1 cellular context compared by ENCODE assay signal in genomic region chr19:51548891-51549305, GRCh38.
A peak's percentile ranks its signal among the peaks of the same experiment; 100 is the strongest.
TF ChIP-seq lines count a peak whose summit lies in the region.

No MANE protein-coding gene starts in this region.

TF ChIP-seq in K562, 482 proteins besides CTCF, POLR2A, EP300 and RAD21 (continues in another document):
- TF ChIP-seq SMC3 (conservative IDR thresholded peaks at IDR 0.05; ENCODE audit: insufficient read depth, low read depth, low read length) (no peak), ZNF583 (CRISPR knock-in tag; IDR thresholded peaks at IDR 0.05) (peak; percentile 64), TCF7L2 (IDR thresholded peaks at IDR 0.05; ENCODE audit: low read depth, low read length) (no peak), ZBTB17 (CRISPR knock-in tag; IDR thresholded peaks at IDR 0.05) (peak; percentile 24; the same call in 1 of the 2 replicates), KLF1 (tag; IDR thresholded peaks at IDR 0.05) (no peak), ATF4 (CRISPR knock-in tag; IDR thresholded peaks at IDR 0.05) (0 out of 2 replicates have a peak, but pooled peaks have one; percentile 53), NR4A1 (CRISPR knock-in tag; IDR thresholded peaks at IDR 0.05) (peak; percentile 90; the same call in 1 of the 2 replicates), NR4A1 (tag; IDR thresholded peaks at IDR 0.05) (0 out of 2 replicates have a peak, but pooled peaks have one; percentile 21), DMBX1 (CRISPR knock-in tag; IDR thresholded peaks at IDR 0.05; ENCODE audit: borderline replicate concordance) (peak; percentile 45; the same call in 1 of the 2 replicates), ZNF41 (CRISPR knock-in tag; conservative IDR thresholded peaks at IDR 0.05) (0 out of 2 replicates have a peak, but pooled peaks have one; percentile 47), MED1 (CRISPR knock-in tag; IDR thresholded peaks at IDR 0.05; ENCODE audit: borderline replicate concordance) (0 out of 2 replicates have a peak, but pooled peaks have one; percentile 36), PTTG1 (tag; IDR thresholded peaks at IDR 0.05; ENCODE audit: low read depth) (peak; percentile 63; the same call in 1 of the 2 replicates), SMAD3 (CRISPR knock-in tag; conservative IDR thresholded peaks at IDR 0.05) (0 out of 2 replicates have a peak, but pooled peaks have one; percentile 19), HMGXB4 (CRISPR knock-in tag; IDR thresholded peaks at IDR 0.05) (no peak), RBM39 (optimal IDR thresholded peaks at IDR 0.05; ENCODE audit: low read depth, low read length) (peak; percentile 59), UBTF (IDR thresholded peaks at IDR 0.05; ENCODE audit: borderline replicate concordance in 1 of 2, low read depth in 2 of 2, low read length in 2 of 2) (0 out of 4 replicates have a peak, but pooled peaks of 1 of the 2 experiments have one; percentile 13), MBD1 (CRISPR knock-in tag; IDR thresholded peaks at IDR 0.05) (no peak), ZNF76 (CRISPR knock-in tag; IDR thresholded peaks at IDR 0.05; ENCODE audit: borderline replicate concordance) (peak; percentile 80; the same call in 1 of the 2 replicates), NFIC (IDR thresholded peaks at IDR 0.05) (peak; percentile 61; the same call in 1 of the 2 replicates), ZNF239 (CRISPR knock-in tag; IDR thresholded peaks at IDR 0.05) (peak; percentile 37; the same call in 1 of the 2 replicates), KDM1A (IDR thresholded peaks at IDR 0.05) (peak; percentile 43 to 65; a peak in 1 of 4 replicates), KLF6 (CRISPR knock-in tag; IDR thresholded peaks at IDR 0.05; ENCODE audit: borderline replicate concordance) (peak; percentile 46; the same call in 1 of the 2 replicates), THAP7 (CRISPR knock-in tag; IDR thresholded peaks at IDR 0.05) (0 out of 2 replicates have a peak, but pooled peaks have one; percentile 46), RREB1 (CRISPR knock-in tag; IDR thresholded peaks at IDR 0.05) (0 out of 2 replicates have a peak, but pooled peaks have one; percentile 71), ID3 (CRISPR knock-in tag; IDR thresholded peaks at IDR 0.05) (no peak), ID3 (tag; IDR thresholded peaks at IDR 0.05) (peak; percentile 48; the same call in 1 of the 2 replicates), CHD1 (IDR thresholded peaks at IDR 0.05; ENCODE audit: low read length) (peak; percentile 49), TOE1 (IDR thresholded peaks at IDR 0.05; ENCODE audit: borderline replicate concordance) (0 out of 2 replicates have a peak, but pooled peaks have one; percentile 4), TOE1 (CRISPR knock-in tag; IDR thresholded peaks at IDR 0.05; ENCODE audit: borderline replicate concordance, low read depth) (no peak), ZNF165 (CRISPR knock-in tag; IDR thresholded peaks at IDR 0.05; ENCODE audit: borderline replicate concordance) (0 out of 2 replicates have a peak, but pooled peaks have one; percentile 83), ZNF639 (CRISPR knock-in tag; conservative IDR thresholded peaks at IDR 0.05 in 1 of 2, IDR thresholded peaks at IDR 0.05 in 1 of 2) (peak in 1 of 2 experiments; percentile 24; a peak in 1 of 4 replicates), TCF15 (CRISPR knock-in tag; IDR thresholded peaks at IDR 0.05) (0 out of 2 replicates have a peak, but pooled peaks have one; percentile 36), E2F4 (CRISPR knock-in tag; IDR thresholded peaks at IDR 0.05; ENCODE audit: low read depth) (no peak), PTRF (tag; IDR thresholded peaks at IDR 0.05) (peak; percentile 58; the same call in 1 of the 2 replicates), ZNF584 (CRISPR knock-in tag; IDR thresholded peaks at IDR 0.05; ENCODE audit: low read depth) (0 out of 2 replicates have a peak, but pooled peaks have one; percentile 3)
